ENCODE assay signal across 22 cellular contexts in the genomic region with DNA sequence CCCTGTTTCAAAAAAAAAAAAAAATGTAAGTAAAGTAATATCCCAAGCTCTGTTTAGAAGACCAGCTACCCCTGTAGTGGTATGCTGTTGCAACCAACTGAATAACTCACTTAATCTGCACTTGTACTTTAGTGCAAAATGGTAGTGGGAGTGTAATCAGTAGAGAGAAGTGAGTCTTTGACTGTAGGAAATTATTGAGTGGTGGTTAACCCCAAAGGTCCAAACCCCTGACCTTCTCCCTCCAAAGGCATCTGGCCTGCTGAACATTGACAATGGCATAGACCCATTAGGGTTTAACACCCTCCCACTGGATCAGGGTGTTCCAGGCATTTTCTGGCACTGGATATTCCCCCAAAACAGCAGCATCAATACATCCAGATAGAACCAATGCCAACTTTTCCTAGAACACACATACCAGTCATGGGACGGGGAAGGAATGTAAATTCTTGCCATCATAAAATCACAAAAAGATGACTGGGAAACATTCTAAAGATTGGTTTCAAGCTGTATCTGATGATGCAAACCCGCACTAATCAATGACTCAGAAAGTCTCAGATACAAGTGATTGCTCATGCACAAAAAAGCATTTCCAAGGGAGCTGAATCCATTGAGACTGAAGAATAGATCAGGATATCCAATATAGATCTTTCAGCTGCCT.
A peak's percentile ranks its signal among the peaks of the same experiment; 100 is the strongest.
DNase-seq lines count a peak whose midpoint lies in the region; ATAC-seq and TF ChIP-seq lines count a peak whose summit lies in the region.
"Had no signal": no experiment of that assay in that cellular context is flagged by ENCODE, and none has a peak within 500 bp of the region (broad histone marks: within the 10 kb centered on the region; RNA-seq: fewer than 3 reads in every experiment).

No MANE protein-coding gene starts in this region.

- ATAC-seq in HG02885 (IDR thresholded peaks at IDR 0.05; ENCODE audit: poor library complexity, unreplicated experiment) = no peak
- ATAC-seq: GM23338, K562 had no signal

- no peak for TF ChIP-seq CTCF in astrocyte of the spinal cord (IDR thresholded peaks at IDR 0.05; ENCODE audit: low read depth, low read length)

- H3K4me3 ChIP-seq in astrocyte of the spinal cord (ENCODE audit: low read depth, low read length) = no peak overlapping the region
- no peak overlapping the region for H3K4me3 ChIP-seq in skeletal muscle cell (ENCODE audit: low read depth, low read length)
- H3K4me3 ChIP-seq: colonic mucosa, GM23338, K562, PC-9, smooth muscle cell, tibial nerve had no signal

- in situ Hi-C loops in astrocyte of the spinal cord (cut with HindIII; ENCODE audit: low sequenced_read_pairs) = no loop called here

- DNase-seq in ELR (ENCODE audit: low read depth) (peak; percentile 78), HCEC 1CT (peak; percentile 78), astrocyte of the spinal cord (ENCODE audit: low read depth, low spot score) (peak; percentile 8), skeletal muscle cell (ENCODE audit: low read depth) (peak; percentile 55), hippocampal formation (lab: John Stamatoyannopoulos, UW) (no peak), cerebellum (ENCODE audit: low spot score) (no peak)
- DNase-seq: activated CD4-positive, alpha-beta T cell treated with anti-CD3 and anti-CD28 coated beads for 48 hours; activated CD8-positive, alpha-beta memory T cell treated with anti-CD3 and anti-CD28 coated beads, Interleukin-2, amount 50 U/mL, for 4 hours; activated gamma-delta T cell treated with Interleukin-2 at 50 U/mL for 16 hours; aorta; colonic mucosa; DMS79; islet precursor cell; natural killer cell; NCI-H1105; PC-9; stimulated activated CD4-positive, alpha-beta T cell treated with anti-CD3 and anti-CD28 coated beads, Interleukin-4, amount 100 ng/mL, for 4 hours had no signal

Comparison
In these comparisons a context has a peak if more than half of its experiments do, and no peak if none do; other contexts are left out.
1. DNase-seq: peak in ELR (single experiment), HCEC 1CT (single experiment), astrocyte of the spinal cord (single experiment) and skeletal muscle cell (single experiment); none in hippocampal formation (0 of 2) and cerebellum (single experiment).